1 cellular context compared by ENCODE assay signal in genomic region chr1:173869108-173869359, GRCh38.
TF ChIP-seq lines count a peak whose summit lies in the region.

No MANE protein-coding gene starts in this region.

TF ChIP-seq in endothelial cell of umbilical vein, 7 proteins besides CTCF, POLR2A, EP300 and RAD21:
- TF ChIP-seq JUN (IDR thresholded peaks at IDR 0.05; ENCODE audit: borderline replicate concordance, insufficient read depth, insufficient read length, low read depth) (no peak), GATA2 (IDR thresholded peaks at IDR 0.05; ENCODE audit: insufficient read depth, insufficient read length, low read depth, low read length) (no peak), MYC (IDR thresholded peaks at IDR 0.05; ENCODE audit: low read depth, low read length) (no peak), MAX (IDR thresholded peaks at IDR 0.05; ENCODE audit: insufficient read depth, insufficient read length) (no peak), EZH2 (IDR thresholded peaks at IDR 0.05; ENCODE audit: borderline replicate concordance, low read depth, low read length, severe bottlenecking) (no peak), FOS (IDR thresholded peaks at IDR 0.05; ENCODE audit: borderline replicate concordance, insufficient read depth, low read length) (no peak), POLR2AphosphoS5 (IDR thresholded peaks at IDR 0.05; ENCODE audit: insufficient read depth, low read depth, low read length) (no peak)
